7 cellular contexts compared by ENCODE assay signal in genomic region chr12:122079532-122080081, GRCh38. TPM values are rescaled to one million over a fixed set of nuclear protein-coding genes. Genes with fewer than 3 reads are reported as not detected.
DNase-seq lines count a peak whose midpoint lies in the region; ATAC-seq and TF ChIP-seq lines count a peak whose summit lies in the region.

No MANE protein-coding gene starts in this region.

- H3K36me3 Mint-ChIP-seq in naive thymus-derived CD4-positive, alpha-beta T cell, result peaks cover 0 to 27% (median 8%) of the 10 kb centered on the region in 5 donors

- CTCF ChIA-PET in naive thymus-derived CD4-positive, alpha-beta T cell (lab: Charles Lee), result interaction anchor here (1.0 to 3.7 kb wide), 3 partner anchors 20 to 26 kb away, joined by 3 to 30 read pairs (median 3); no protein-coding TSS in a partner anchor

- H3K9me3 Mint-ChIP-seq in naive thymus-derived CD4-positive, alpha-beta T cell, result peaks cover 0 to 2% (median 0%) of the 10 kb centered on the region in 11 donors

- DNase-seq in GM10266 (ENCODE audit: extremely low spot score) (peak; percentile 24), NOMO-1 treated with DMSO at 0.1 percent for 48 hours (lab: John Stamatoyannopoulos, UW; ENCODE audit: unreplicated experiment) (peak; percentile 52), coronary artery (ENCODE audit: low spot score) (no peak), SK-N-DZ (ENCODE audit: low spot score) (no peak)
- peak in 2 of 9 donors; percentile 33 to 43 for DNase-seq in naive thymus-derived CD4-positive, alpha-beta T cell
- no peak for DNase-seq in stimulated activated CD8-positive, alpha-beta memory T cell treated with anti-CD3 and anti-CD28 coated beads, Interleukin-4, amount 100 ng/mL, for 48 hours

- no peak for ATAC-seq in naive thymus-derived CD4-positive, alpha-beta T cell
- ATAC-seq in HG03469 (IDR thresholded peaks at IDR 0.05; ENCODE audit: unreplicated experiment), result no peak

- H3K27ac ChIP-seq in coronary artery, result peak overlapping the region; percentile 76 to 97
- peak overlapping the region; percentile 82 for H3K27ac ChIP-seq in naive thymus-derived CD4-positive, alpha-beta T cell (ENCODE audit: low read depth, low read length)

- peaks cover 7 to 57% (median 40%) of the 10 kb centered on the region in 7 donors for H3K4me1 Mint-ChIP-seq in naive thymus-derived CD4-positive, alpha-beta T cell

- H3K36me3 ChIP-seq in naive thymus-derived CD4-positive, alpha-beta T cell (ENCODE audit: control insufficient read depth in 2 of 3, insufficient read depth in 3 of 3, low read length in 3 of 3), result peaks cover 0 to 5% (median 0%) of the 10 kb centered on the region in 3 experiments

- H3K4me3 ChIP-seq in coronary artery, result peak overlapping the region; percentile 94
- peak overlapping the region; percentile 66 for H3K4me3 ChIP-seq in naive thymus-derived CD4-positive, alpha-beta T cell (ENCODE audit: low read length)

- no peaks in the 10 kb centered on the region for H3K27me3 Mint-ChIP-seq in naive thymus-derived CD4-positive, alpha-beta T cell

- intact Hi-C loops in naive thymus-derived CD4-positive, alpha-beta T cell (cut with micrococcal nuclease), result loop anchor here (1.0 to 10.0 kb wide), 4 partner anchors 9 to 885 kb away; partner anchors contain the start of genes ABCB9 (in 1 of the 2), CFAP251 (in 1 of the 2) and RHOF (in 1 of the 2)

- POLR2A ChIA-PET in naive thymus-derived CD4-positive, alpha-beta T cell (lab: Charles Lee), result interaction anchor here (0.6 to 8.8 kb wide), 6 partner anchors 11 to 407 kb away, joined by 3 to 150 read pairs (median 34); no protein-coding TSS in a partner anchor

- H3K4me3 Mint-ChIP-seq in naive thymus-derived CD4-positive, alpha-beta T cell, result peak overlapping the region; percentile 85 to 100 (median 98)

- TF ChIP-seq CTCF in GM10266 (IDR thresholded peaks at IDR 0.05; ENCODE audit: control insufficient read depth, insufficient read depth, low read depth, missing control alignments), result no peak
- TF ChIP-seq CTCF in coronary artery (IDR thresholded peaks at IDR 0.05), result no peak

- H3K9me3 ChIP-seq in naive thymus-derived CD4-positive, alpha-beta T cell (ENCODE audit: control insufficient read depth in 2 of 3, low read length in 3 of 3), result no peaks in the 10 kb centered on the region

- H3K27me3 ChIP-seq in naive thymus-derived CD4-positive, alpha-beta T cell (ENCODE audit: control insufficient read depth in 2 of 2, insufficient read depth in 2 of 2, low read length in 2 of 2), result no peaks in the 10 kb centered on the region

- H3K27ac Mint-ChIP-seq in naive thymus-derived CD4-positive, alpha-beta T cell, result peak overlapping the region; percentile 82 to 99 (median 88)

- peaks cover 31 to 32% of the 10 kb centered on the region in 2 donors for H3K4me1 ChIP-seq in naive thymus-derived CD4-positive, alpha-beta T cell (ENCODE audit: control insufficient read depth in 2 of 2, insufficient read depth in 2 of 2, low read length in 2 of 2)

RNA-seq across cellular contexts. Expression of gene MLXIP, which starts 1.1 kb away (rescaled TPM):
- 100 to 1,000 TPM in 4 of 5 experiments, 10 to 100 TPM in 1; 57.0 to 123 (median 115) TPM for total RNA-seq in naive thymus-derived CD4-positive, alpha-beta T cell
- polyA plus RNA-seq in naive thymus-derived CD4-positive, alpha-beta T cell, result 10 to 100 TPM; 17.4 to 29.8 TPM
- polyA plus RNA-seq in SK-N-DZ (2014; cell fraction: cytosol; rRNA removed), result 15.9 and 17.4 TPM in 2 replicates
- 19.5 and 42.0 TPM in 2 replicates for polyA plus RNA-seq in SK-N-DZ (2014; cell fraction: nucleus; rRNA removed)

RNA-seq across cellular contexts. Expression of gene BCL7A, which starts 57.9 kb away (rescaled TPM):
- 1 to 10 TPM; 4.1 to 6.6 (median 5.4) TPM for total RNA-seq in naive thymus-derived CD4-positive, alpha-beta T cell
- polyA plus RNA-seq in naive thymus-derived CD4-positive, alpha-beta T cell, result 10 to 100 TPM in 1 of 2 donors, 1 to 10 TPM in 1; 4.0 to 11.9 TPM
- 57.4 and 60.7 TPM in 2 replicates for polyA plus RNA-seq in SK-N-DZ (2014; cell fraction: cytosol; rRNA removed)
- 21.8 and 23.0 TPM in 2 replicates for polyA plus RNA-seq in SK-N-DZ (2014; cell fraction: nucleus; rRNA removed)

Comparison
In these comparisons a context has a peak if more than half of its experiments do, and no peak if none do; other contexts are left out.
1. DNase-seq: peak in GM10266 (single experiment) and NOMO-1 treated with DMSO at 0.1 percent for 48 hours (single experiment); none in coronary artery (single experiment), stimulated activated CD8-positive, alpha-beta memory T cell treated with anti-CD3 and anti-CD28 coated beads, Interleukin-4, amount 100 ng/mL, for 48 hours (single experiment) and SK-N-DZ (single experiment).